8 cellular contexts compared by ENCODE assay signal in the genomic region with DNA sequence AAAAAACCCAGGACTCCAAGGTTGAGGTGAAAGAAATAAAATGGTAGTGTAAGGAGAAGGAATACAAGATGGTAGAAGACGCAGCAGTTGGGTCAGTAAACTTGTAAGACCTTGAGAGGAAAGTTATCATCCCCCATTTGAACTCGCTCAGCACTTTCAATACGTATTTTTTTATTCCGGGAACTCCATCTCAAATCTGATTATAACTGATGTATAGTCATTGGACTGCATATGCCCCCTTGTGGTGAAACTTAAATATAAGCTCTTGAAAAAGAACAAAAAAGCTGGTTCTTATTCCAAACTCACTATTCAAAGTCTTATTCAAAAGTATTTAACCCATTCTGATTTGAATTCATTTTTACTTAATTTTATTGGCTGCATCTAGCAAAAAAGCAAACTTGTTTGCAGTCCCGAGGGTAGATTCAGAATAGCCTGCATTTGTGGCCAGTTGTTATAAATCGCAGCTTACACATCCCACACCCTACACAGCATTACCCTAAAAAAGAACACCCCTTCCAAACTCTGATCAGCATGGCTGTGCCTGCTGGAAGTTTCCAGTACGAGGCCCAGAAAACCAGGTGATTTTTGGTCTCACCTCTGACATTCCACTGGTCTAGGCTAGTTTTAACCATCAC.
A peak's percentile ranks its signal among the peaks of the same experiment; 100 is the strongest.
DNase-seq lines count a peak whose midpoint lies in the region; ATAC-seq and TF ChIP-seq lines count a peak whose summit lies in the region.

No MANE protein-coding gene starts in this region.

- peak; percentile 50 for TF ChIP-seq CTCF in epithelial cell of esophagus (IDR thresholded peaks at IDR 0.05; ENCODE audit: insufficient read depth, low read depth, low read length, missing control alignments)
- TF ChIP-seq CTCF in nephron progenitor cell (IDR thresholded peaks at IDR 0.05): peak; percentile 65

- no peak overlapping the region for H3K4me3 ChIP-seq in epithelial cell of esophagus (ENCODE audit: low read length)

- H3K4me3 Mint-ChIP-seq in IgD-negative memory B cell (peak overlapping the region in 3 of 4 donors; percentile 1 to 56 (median 22)), nephron progenitor cell (no peak overlapping the region)

- no peak for ATAC-seq in HG02571 (IDR thresholded peaks at IDR 0.05; ENCODE audit: unreplicated experiment)
- no peak for ATAC-seq in HG03432 (IDR thresholded peaks at IDR 0.05; ENCODE audit: unreplicated experiment)

- H3K36me3 Mint-ChIP-seq in IgD-negative memory B cell: no peaks in the 10 kb centered on the region
- H3K36me3 Mint-ChIP-seq in nephron progenitor cell (ENCODE audit: low read depth): no peaks in the 10 kb centered on the region

- no peak overlapping the region for H3K27ac Mint-ChIP-seq in IgD-negative memory B cell
- no peak overlapping the region for H3K27ac Mint-ChIP-seq in nephron progenitor cell

- DNase-seq in DMS 273 treated with DMSO at 0.1 percent for 48 hours (lab: John Stamatoyannopoulos, UW) (peak; percentile 37), SK-N-DZ (ENCODE audit: low spot score) (peak; percentile 21), epithelial cell of esophagus (ENCODE audit: low read depth) (peak; percentile 66), nephron progenitor cell (no peak)
- DNase-seq in NK-92 treated with Interleukin-12 subunit alpha and Interleukin-12 subunit beta, amount 100 ng/mL, for 24 hours (lab: John Stamatoyannopoulos, UW): no peak

- H3K9me3 Mint-ChIP-seq in IgD-negative memory B cell (no peaks in the 10 kb centered on the region), nephron progenitor cell (no peaks in the 10 kb centered on the region)

- peaks cover 0 to 3% (median 3%) of the 10 kb centered on the region in 3 donors for H3K4me1 Mint-ChIP-seq in IgD-negative memory B cell
- H3K4me1 Mint-ChIP-seq in nephron progenitor cell: peaks cover 9% of the 10 kb centered on the region

- peaks cover 25% of the 10 kb centered on the region for H3K27me3 Mint-ChIP-seq in IgD-negative memory B cell
- peaks cover 9% of the 10 kb centered on the region for H3K27me3 Mint-ChIP-seq in nephron progenitor cell (ENCODE audit: low read depth, poor library complexity)

Comparison
In these comparisons a context has a peak if more than half of its experiments do, and no peak if none do; other contexts are left out.
1. DNase-seq: peak in DMS 273 treated with DMSO at 0.1 percent for 48 hours (single experiment), SK-N-DZ (single experiment) and epithelial cell of esophagus (single experiment); none in nephron progenitor cell (single experiment) and NK-92 treated with Interleukin-12 subunit alpha and Interleukin-12 subunit beta, amount 100 ng/mL, for 24 hours (single experiment).